ENCODE assay signal across 8 cellular contexts in genomic region chr10:102065561-102066420, GRCh38. TPM values are rescaled to one million over a fixed set of nuclear protein-coding genes. Genes with fewer than 3 reads are reported as not detected.
A peak's percentile ranks its signal among the peaks of the same experiment; 100 is the strongest.
DNase-seq lines count a peak whose midpoint lies in the region; ATAC-seq and TF ChIP-seq lines count a peak whose summit lies in the region.

No MANE protein-coding gene starts in this region.

- H3K27ac ChIP-seq in OCI-LY3 (ENCODE audit: low read length): peak overlapping the region; percentile 4; the same call in 1 of the 2 replicates

- H3K4me3 ChIP-seq in OCI-LY3 (ENCODE audit: low read length): peak overlapping the region; percentile 79
- peak overlapping the region; percentile 77 for H3K4me3 ChIP-seq in astrocyte of the cerebellum (ENCODE audit: low read depth, low read length)
- H3K4me3 ChIP-seq in iPS-11a (ENCODE audit: low read depth, low read length): peak overlapping the region; percentile 67
- peak overlapping the region; percentile 94 for H3K4me3 ChIP-seq in skeletal muscle satellite cell (ENCODE audit: low read length)

- in situ Hi-C loops in astrocyte of the cerebellum (cut with HindIII; ENCODE audit: low sequenced_read_pairs): no loop called here

- H3K4me2 ChIP-seq in OCI-LY3 (ENCODE audit: low read length): peak overlapping the region; percentile 97
- peak overlapping the region; percentile 100 for H3K4me2 ChIP-seq in skeletal muscle satellite cell (ENCODE audit: low read length)

- peaks cover 16% of the 10 kb centered on the region for H3K79me2 ChIP-seq in OCI-LY3 (ENCODE audit: low read length)

- peaks cover 13% of the 10 kb centered on the region for H3K4me1 ChIP-seq in OCI-LY3 (ENCODE audit: low read length)
- peaks cover 18% of the 10 kb centered on the region for H3K4me1 ChIP-seq in skeletal muscle satellite cell (ENCODE audit: control insufficient read depth, insufficient read depth, low read length)

- no peaks in the 10 kb centered on the region for H4K20me1 ChIP-seq in OCI-LY3 (ENCODE audit: insufficient read depth, low read length)

- H2AFZ ChIP-seq in OCI-LY3 (ENCODE audit: low read depth, low read length): peak overlapping the region; percentile 10

- H3K36me3 ChIP-seq in OCI-LY3 (replicated peaks; ENCODE audit: low read depth, low read length): no peaks in the 10 kb centered on the region
- H3K36me3 ChIP-seq in skeletal muscle satellite cell (ENCODE audit: insufficient read depth, low read length): peaks cover 23% of the 10 kb centered on the region

- H3K27me3 ChIP-seq in OCI-LY3 (ENCODE audit: low read depth, low read length) (no peaks in the 10 kb centered on the region), skeletal muscle satellite cell (ENCODE audit: control insufficient read depth, insufficient read depth, low read length) (no peaks in the 10 kb centered on the region)

- DNase-seq in activated effector memory CD4-positive, alpha-beta T cell treated with anti-CD3 and anti-CD28 coated beads, Interleukin-2, amount 50 U/mL, for 16 hours: peak; percentile 68
- no peak for DNase-seq in activated effector memory CD4-positive, alpha-beta T cell treated with Interleukin-2 at 50 U/mL for 16 hours
- DNase-seq in astrocyte of the cerebellum (ENCODE audit: low read depth) (no peak), NCI-H1436 treated with DMSO at 0.1 percent for 48 hours (lab: John Stamatoyannopoulos, UW) (no peak)

- H3K9ac ChIP-seq in OCI-LY3 (ENCODE audit: low read length) (peak overlapping the region; percentile 65), skeletal muscle satellite cell (ENCODE audit: low read depth, low read length) (peak overlapping the region; percentile 96)

- H3K9me3 ChIP-seq in OCI-LY3 (ENCODE audit: insufficient read depth, low read length) (no peaks in the 10 kb centered on the region), skeletal muscle satellite cell (replicated peaks; ENCODE audit: low read length) (no peaks in the 10 kb centered on the region)

- peak; percentile 23 for ATAC-seq in HG02623 (IDR thresholded peaks at IDR 0.05; ENCODE audit: unreplicated experiment)

- TF ChIP-seq CTCF in OCI-LY3 (IDR thresholded peaks at IDR 0.05; ENCODE audit: low read depth, low read length) (no peak), astrocyte of the cerebellum (IDR thresholded peaks at IDR 0.05; ENCODE audit: low read depth, low read length, missing control alignments) (no peak)

RNA-seq across cellular contexts. Expression of gene HPS6, which starts 0.6 kb away (rescaled TPM):
- 38.7 and 40.8 TPM in 2 replicates for total RNA-seq in skeletal muscle satellite cell (2012; rRNA removed)

RNA-seq across cellular contexts. Expression of gene ARMH3, which starts 9.8 kb away (rescaled TPM):
- 6.6 and 7.2 TPM in 2 replicates for total RNA-seq in skeletal muscle satellite cell (2012; rRNA removed)

RNA-seq across cellular contexts. Expression of gene LDB1, which starts 54.4 kb away (rescaled TPM):
- total RNA-seq in skeletal muscle satellite cell (2012; rRNA removed): 17.5 and 30.4 TPM in 2 replicates
